In the genomic region with DNA sequence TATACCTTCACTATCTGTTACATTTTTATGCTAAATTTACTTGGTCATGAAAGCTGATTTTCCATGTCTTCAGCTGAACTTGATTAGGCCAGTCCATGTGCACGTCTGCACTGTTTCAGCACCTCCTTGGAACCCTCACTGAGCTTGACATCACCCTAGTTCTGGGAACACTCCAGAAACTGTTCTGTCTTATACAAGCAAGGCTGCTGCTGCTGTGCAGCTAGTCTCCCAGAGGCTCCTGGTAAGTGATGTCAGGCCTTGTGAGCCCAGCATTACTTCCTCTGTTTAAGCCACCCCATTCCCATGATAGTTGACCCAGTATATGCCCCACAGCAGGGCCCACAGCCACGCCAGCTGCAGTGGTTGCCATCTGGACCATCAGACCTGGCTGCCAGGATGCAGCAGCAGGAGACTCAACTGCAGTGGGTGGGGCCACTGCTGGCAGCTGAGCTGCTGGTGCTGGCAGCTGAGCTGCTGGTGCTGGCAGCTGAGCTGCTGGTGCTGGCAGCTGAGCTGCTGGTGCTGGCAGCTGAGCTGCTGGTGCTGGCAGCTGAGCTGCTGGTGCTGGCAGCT, we compare ENCODE assay signal across 21 cellular contexts.
DNase-seq lines count a peak whose midpoint lies in the region; ATAC-seq and TF ChIP-seq lines count a peak whose summit lies in the region.
"Had no signal": no experiment of that assay in that cellular context is flagged by ENCODE, and none has a peak within 500 bp of the region (broad histone marks: within the 10 kb centered on the region; RNA-seq: fewer than 3 reads in every experiment).

No MANE protein-coding gene starts in this region.

- H3K27me3 Mint-ChIP-seq in activated CD4-positive, alpha-beta T cell treated with anti-CD3 and anti-CD28 coated beads, Interleukin-2, amount 10 ng/mL, durations not matched to agents 7 days and 5 days: no peaks in the 10 kb centered on the region
- no peaks in the 10 kb centered on the region for H3K27me3 Mint-ChIP-seq in activated CD4-positive, alpha-beta T cell treated with anti-CD3 and anti-CD28 coated beads for 36 hours
- H3K27me3 Mint-ChIP-seq: activated naive CD4-positive, alpha-beta T cell treated with anti-CD3 and anti-CD28 coated beads, Interleukin-2, amount 50 U/mL, for 24 hours; naive thymus-derived CD4-positive, alpha-beta T cell had no signal

- H3K9me3 ChIP-seq in sigmoid colon (no peaks in the 10 kb centered on the region), colonic mucosa (no peaks in the 10 kb centered on the region)
- H3K9me3 ChIP-seq: BLaER1 treated with 17β-estradiol and CSF1 and Interleukin-3, amounts not matched to agents 10 nM and 100 nM; pancreas; right lobe of liver; uterus had no signal

- H3K27me3 ChIP-seq in sigmoid colon: no peaks in the 10 kb centered on the region
- no peaks in the 10 kb centered on the region for H3K27me3 ChIP-seq in colonic mucosa
- H3K27me3 ChIP-seq: BLaER1 treated with 17β-estradiol and CSF1 and Interleukin-3, amounts not matched to agents 10 nM and 100 nM; foreskin keratinocyte; pancreas; right lobe of liver; uterus had no signal

- no peak for ATAC-seq in activated CD4-positive, alpha-beta T cell treated with anti-CD3 and anti-CD28 coated beads for 36 hours
- ATAC-seq in GM21529 (IDR thresholded peaks at IDR 0.05; ENCODE audit: unreplicated experiment): no peak
- ATAC-seq: activated CD4-positive, CD25-positive, alpha-beta regulatory T cell treated with anti-CD3 and anti-CD28 coated beads, Interleukin-2, amount 50 U/mL, for 24 hours; activated T-cell treated with anti-CD3 and anti-CD28 coated beads, Interleukin-2, amount 50 U/mL, for 4 hours; foreskin keratinocyte; naive thymus-derived CD4-positive, alpha-beta T cell; pancreas; right lobe of liver had no signal

- H3K4me3 Mint-ChIP-seq in activated CD4-positive, alpha-beta T cell treated with anti-CD3 and anti-CD28 coated beads, Interleukin-2, amount 10 ng/mL, durations not matched to agents 7 days and 5 days: no peak overlapping the region
- no peak overlapping the region for H3K4me3 Mint-ChIP-seq in activated CD4-positive, alpha-beta T cell treated with anti-CD3 and anti-CD28 coated beads for 36 hours
- H3K4me3 Mint-ChIP-seq: activated naive CD4-positive, alpha-beta T cell treated with anti-CD3 and anti-CD28 coated beads, Interleukin-2, amount 50 U/mL, for 24 hours; activated T-cell treated with anti-CD3 and anti-CD28 coated beads, Interleukin-2, amount 50 U/mL, for 4 hours; naive thymus-derived CD4-positive, alpha-beta T cell had no signal

- POLR2A ChIA-PET in activated CD4-positive, alpha-beta T cell treated with anti-CD3 and anti-CD28 coated beads, Interleukin-2, amount 10 ng/mL, durations not matched to agents 7 days and 5 days (lab: Charles Lee): no interaction called here
- POLR2A ChIA-PET in activated CD4-positive, alpha-beta T cell treated with anti-CD3 and anti-CD28 coated beads for 36 hours (lab: Charles Lee): interaction anchor here (0.6 kb wide), 1 partner anchor 15 kb away, joined by 4 read pairs; no protein-coding TSS in a partner anchor

- CTCF ChIA-PET in activated CD4-positive, alpha-beta T cell treated with anti-CD3 and anti-CD28 coated beads, Interleukin-2, amount 10 ng/mL, durations not matched to agents 7 days and 5 days (lab: Charles Lee): no interaction called here
- CTCF ChIA-PET in activated CD4-positive, alpha-beta T cell treated with anti-CD3 and anti-CD28 coated beads for 36 hours (lab: Charles Lee): interaction anchor here (0.6 to 1.8 kb wide), 2 partner anchors 9 to 348 kb away, joined by 3 to 5 read pairs; no protein-coding TSS in a partner anchor

- TF ChIP-seq POLR2A in sigmoid colon (IDR thresholded peaks at IDR 0.05): no peak

- peaks cover 9% of the 10 kb centered on the region for H3K4me1 Mint-ChIP-seq in activated CD4-positive, alpha-beta T cell treated with anti-CD3 and anti-CD28 coated beads, Interleukin-2, amount 10 ng/mL, durations not matched to agents 7 days and 5 days
- H3K4me1 Mint-ChIP-seq in activated CD4-positive, alpha-beta T cell treated with anti-CD3 and anti-CD28 coated beads for 36 hours: peaks cover 6% of the 10 kb centered on the region

- H3K36me3 Mint-ChIP-seq in activated CD4-positive, alpha-beta T cell treated with anti-CD3 and anti-CD28 coated beads, Interleukin-2, amount 10 ng/mL, durations not matched to agents 7 days and 5 days (ENCODE audit: low read depth): peaks cover 26% of the 10 kb centered on the region
- peaks cover 17% of the 10 kb centered on the region for H3K36me3 Mint-ChIP-seq in activated CD4-positive, alpha-beta T cell treated with anti-CD3 and anti-CD28 coated beads for 36 hours (ENCODE audit: low read depth)

- 85 to 97% methylated on average over 2 of the region's 2 CpGs for WGBS in sigmoid colon, 2 donors

- no peak overlapping the region for H3K9ac ChIP-seq in colonic mucosa (ENCODE audit: low read depth in 2 of 2, low read length in 2 of 2)
- H3K9ac ChIP-seq: BLaER1 treated with 17β-estradiol and CSF1 and Interleukin-3, amounts not matched to agents 10 nM and 100 nM had no signal

- no peaks in the 10 kb centered on the region for H3K9me3 Mint-ChIP-seq in activated CD4-positive, alpha-beta T cell treated with anti-CD3 and anti-CD28 coated beads, Interleukin-2, amount 10 ng/mL, durations not matched to agents 7 days and 5 days
- no peaks in the 10 kb centered on the region for H3K9me3 Mint-ChIP-seq in activated CD4-positive, alpha-beta T cell treated with anti-CD3 and anti-CD28 coated beads for 36 hours (ENCODE audit: low read depth)
- H3K9me3 Mint-ChIP-seq: activated naive CD4-positive, alpha-beta T cell treated with anti-CD3 and anti-CD28 coated beads, Interleukin-2, amount 50 U/mL, for 24 hours; activated T-cell treated with anti-CD3 and anti-CD28 coated beads, Interleukin-2, amount 50 U/mL, for 4 hours had no signal

- H3K27ac Mint-ChIP-seq in activated CD4-positive, alpha-beta T cell treated with anti-CD3 and anti-CD28 coated beads, Interleukin-2, amount 10 ng/mL, durations not matched to agents 7 days and 5 days: peak overlapping the region; percentile 71
- no peak overlapping the region for H3K27ac Mint-ChIP-seq in activated CD4-positive, alpha-beta T cell treated with anti-CD3 and anti-CD28 coated beads for 36 hours
- H3K27ac Mint-ChIP-seq: activated naive CD4-positive, alpha-beta T cell treated with anti-CD3 and anti-CD28 coated beads, Interleukin-2, amount 50 U/mL, for 24 hours had no signal

- no peak for TF ChIP-seq EP300 in sigmoid colon (IDR thresholded peaks at IDR 0.05)

- peak overlapping the region in 3 of 4 donors; percentile 15 to 54 (median 33) for H3K27ac ChIP-seq in sigmoid colon
- no peak overlapping the region for H3K27ac ChIP-seq in colonic mucosa
- H3K27ac ChIP-seq: BLaER1 treated with 17β-estradiol and CSF1 and Interleukin-3, amounts not matched to agents 10 nM and 100 nM; coronary artery; foreskin keratinocyte; pancreas; right lobe of liver; uterus had no signal

- intact Hi-C loops in activated CD4-positive, alpha-beta T cell treated with anti-CD3 and anti-CD28 coated beads for 36 hours (cut with DNase I, micrococcal nuclease): no loop called here
- intact Hi-C loops in sigmoid colon (cut with DNase I) (no loop called here), colonic mucosa (cut with DNase I) (no loop called here)

- DNase-seq in activated CD4-positive, alpha-beta T cell treated with anti-CD3 and anti-CD28 coated beads, Interleukin-2, amount 10 ng/mL, durations not matched to agents 7 days and 5 days: no peak
- DNase-seq in activated CD4-positive, alpha-beta T cell treated with anti-CD3 and anti-CD28 coated beads for 36 hours: no peak
- DNase-seq in NCI-H1105 treated with DMSO at 0.1 percent for 48 hours (lab: John Stamatoyannopoulos, UW): peak; percentile 23
- peak; percentile 15 for DNase-seq in fibroblast of mammary gland (ENCODE audit: low read depth)
- DNase-seq in sigmoid colon: peak; percentile 72
- DNase-seq in colonic mucosa: no peak
- no peak for DNase-seq in activated CD4-positive, CD25-positive, alpha-beta regulatory T cell (lab: John Stamatoyannopoulos, UW)
- DNase-seq: activated T-cell treated with anti-CD3 and anti-CD28 coated beads, Interleukin-2, amount 50 U/mL, for 4 hours; foreskin keratinocyte; naive thymus-derived CD4-positive, alpha-beta T cell; NCI-H1417 treated with DMSO at 0.1 percent for 48 hours; NCI-H345; pancreas; right lobe of liver; T1000; uterus had no signal

- no peaks in the 10 kb centered on the region for H3K4me1 ChIP-seq in sigmoid colon
- no peaks in the 10 kb centered on the region for H3K4me1 ChIP-seq in colonic mucosa
- H3K4me1 ChIP-seq: BLaER1 treated with 17β-estradiol and CSF1 and Interleukin-3, amounts not matched to agents 10 nM and 100 nM; foreskin keratinocyte; pancreas; right lobe of liver; uterus had no signal

- TF ChIP-seq CTCF in fibroblast of mammary gland (conservative IDR thresholded peaks at IDR 0.05; ENCODE audit: control insufficient read depth, insufficient read depth, low read depth, low read length) (no peak), sigmoid colon (IDR thresholded peaks at IDR 0.05) (no peak), colonic mucosa (IDR thresholded peaks at IDR 0.05) (no peak)

- H3K4me3 ChIP-seq in fibroblast of mammary gland (ENCODE audit: control insufficient read depth, low read depth, low read length): no peak overlapping the region
- H3K4me3 ChIP-seq in sigmoid colon: no peak overlapping the region
- H3K4me3 ChIP-seq in colonic mucosa: no peak overlapping the region
- H3K4me3 ChIP-seq: BLaER1 treated with 17β-estradiol and CSF1 and Interleukin-3, amounts not matched to agents 10 nM and 100 nM; coronary artery; pancreas; right lobe of liver; uterus had no signal

- peaks cover 0 to 7% (median 0%) of the 10 kb centered on the region in 4 donors for H3K36me3 ChIP-seq in sigmoid colon
- no peaks in the 10 kb centered on the region for H3K36me3 ChIP-seq in colonic mucosa
- H3K36me3 ChIP-seq: pancreas, right lobe of liver, uterus had no signal

Comparison
In these comparisons a context has a peak if more than half of its experiments do, and no peak if none do; other contexts are left out.
1. DNase-seq: peak in NCI-H1105 treated with DMSO at 0.1 percent for 48 hours (single experiment), fibroblast of mammary gland (single experiment) and sigmoid colon (single experiment); none in activated CD4-positive, alpha-beta T cell treated with anti-CD3 and anti-CD28 coated beads, Interleukin-2, amount 10 ng/mL, durations not matched to agents 7 days and 5 days (single experiment), activated CD4-positive, alpha-beta T cell treated with anti-CD3 and anti-CD28 coated beads for 36 hours (single experiment), colonic mucosa (single experiment) and activated CD4-positive, CD25-positive, alpha-beta regulatory T cell (0 of 4).